Comparison of ENCODE assay signal across 12 cellular contexts in genomic region chr1:235651170-235651806, GRCh38. TPM values are rescaled to one million over a fixed set of nuclear protein-coding genes. Genes with fewer than 3 reads are reported as not detected.
DNase-seq lines count a peak whose midpoint lies in the region; ATAC-seq, FAIRE-seq and TF ChIP-seq lines count a peak whose summit lies in the region.
"Had no signal": no experiment of that assay in that cellular context is flagged by ENCODE, and none has a peak within 500 bp of the region (broad histone marks: within the 10 kb centered on the region; RNA-seq: fewer than 3 reads in every experiment).

No MANE protein-coding gene starts in this region.

- no peak overlapping the region for H3K9ac ChIP-seq in astrocyte (ENCODE audit: low read length)

- peaks cover 80% of the 10 kb centered on the region for H3K27me3 ChIP-seq in ACC112 (ENCODE audit: insufficient read depth, low read length)
- H3K27me3 ChIP-seq in astrocyte (ENCODE audit: insufficient read depth, low read length) = peaks cover 35% of the 10 kb centered on the region
- H3K27me3 ChIP-seq in brain microvascular endothelial cell (replicated peaks) = peaks cover 4% of the 10 kb centered on the region
- peaks cover 25 to 26% of the 10 kb centered on the region in 2 donors for H3K27me3 ChIP-seq in right atrium auricular region

- H3K27ac ChIP-seq in ACC112 (ENCODE audit: low read depth, low read length) (no peak overlapping the region), astrocyte (ENCODE audit: low read depth, low read length) (no peak overlapping the region), brain microvascular endothelial cell (no peak overlapping the region), right atrium auricular region (no peak overlapping the region)
- H3K27ac ChIP-seq: C4-2B, gastrocnemius medialis had no signal

- peaks cover 8% of the 10 kb centered on the region for H3K4me1 ChIP-seq in ACC112 (ENCODE audit: control insufficient read depth, insufficient read depth, low read length, unreplicated experiment)
- H3K4me1 ChIP-seq in astrocyte (ENCODE audit: insufficient read depth, low read length) = peaks cover 11% of the 10 kb centered on the region
- peaks cover 0 to 25% of the 10 kb centered on the region in 2 donors for H3K4me1 ChIP-seq in right atrium auricular region

- TF ChIP-seq CTCF in Calu3 (IDR thresholded peaks at IDR 0.05; ENCODE audit: unreplicated experiment) = no peak
- no peak for TF ChIP-seq CTCF in astrocyte (IDR thresholded peaks at IDR 0.05; ENCODE audit: insufficient read depth, low read depth, low read length)
- TF ChIP-seq CTCF in mesothelial cell of epicardium (IDR thresholded peaks at IDR 0.05; ENCODE audit: unreplicated experiment) = no peak
- no peak for TF ChIP-seq CTCF in brain microvascular endothelial cell (IDR thresholded peaks at IDR 0.05; ENCODE audit: low read depth, low read length, missing control alignments)
- TF ChIP-seq CTCF in right atrium auricular region (IDR thresholded peaks at IDR 0.05) = no peak

- intact Hi-C loops in Calu3 (cut with micrococcal nuclease; ENCODE audit: unreplicated experiment) = no loop called here

- no TSS peak for BruUV-seq in Calu3 (replicated peaks; lab: Mats Ljungman, UMichigan)

- peaks cover 9% of the 10 kb centered on the region for H3K4me1 Mint-ChIP-seq in Calu3 (ENCODE audit: low read depth, unreplicated experiment)
- peaks cover 3% of the 10 kb centered on the region for H3K4me1 Mint-ChIP-seq in astrocyte (ENCODE audit: low read depth, unreplicated experiment)
- peaks cover 15% of the 10 kb centered on the region for H3K4me1 Mint-ChIP-seq in mesothelial cell of epicardium

- H3K79me2 ChIP-seq in ACC112 (ENCODE audit: control insufficient read depth, insufficient read depth, low read length, unreplicated experiment) = no peaks in the 10 kb centered on the region
- H3K79me2 ChIP-seq in astrocyte (ENCODE audit: insufficient read depth, low read length) = no peaks in the 10 kb centered on the region

- peak overlapping the region; percentile 84 for H3K4me2 ChIP-seq in astrocyte (ENCODE audit: low read length)

- no peak for FAIRE-seq in astrocyte (lab: Jason Lieb, UNC)
- FAIRE-seq: K562 had no signal

- H3K4me3 ChIP-seq in ACC112 (ENCODE audit: low read depth, low read length) (peak overlapping the region; percentile 72; the same call in 1 of the 2 replicates), astrocyte (ENCODE audit: insufficient read depth, low read depth, low read length) (no peak overlapping the region), brain microvascular endothelial cell (ENCODE audit: low read depth, low read length) (no peak overlapping the region), right atrium auricular region (no peak overlapping the region)
- H3K4me3 ChIP-seq: K562 had no signal

- peaks cover 31% of the 10 kb centered on the region for H3K27me3 Mint-ChIP-seq in Calu3 (ENCODE audit: unreplicated experiment)
- H3K27me3 Mint-ChIP-seq in astrocyte (ENCODE audit: low read depth, unreplicated experiment) = peaks cover 41% of the 10 kb centered on the region
- peaks cover 73% of the 10 kb centered on the region for H3K27me3 Mint-ChIP-seq in mesothelial cell of epicardium (ENCODE audit: low read depth)

- H3K27ac Mint-ChIP-seq in Calu3 (ENCODE audit: unreplicated experiment) (peak overlapping the region; percentile 8), astrocyte (ENCODE audit: unreplicated experiment) (peak overlapping the region; percentile 20), mesothelial cell of epicardium (no peak overlapping the region)

- H3K9me3 ChIP-seq in astrocyte (ENCODE audit: insufficient read depth, low read depth, low read length) = peaks cover 4% of the 10 kb centered on the region
- peaks cover 0 to 7% of the 10 kb centered on the region in 2 donors for H3K9me3 ChIP-seq in right atrium auricular region
- H3K9me3 ChIP-seq: gastrocnemius medialis had no signal

- in situ Hi-C loops in brain microvascular endothelial cell (cut with HindIII; ENCODE audit: low pct_ligation_motif_present, low sequenced_read_pairs) = no loop called here

- H3K36me3 ChIP-seq in ACC112 (ENCODE audit: insufficient read depth, low read length) = no peaks in the 10 kb centered on the region
- H3K36me3 ChIP-seq in astrocyte (ENCODE audit: insufficient read depth, low read length) = no peaks in the 10 kb centered on the region
- no peaks in the 10 kb centered on the region for H3K36me3 ChIP-seq in brain microvascular endothelial cell (replicated peaks)
- no peaks in the 10 kb centered on the region for H3K36me3 ChIP-seq in right atrium auricular region
- H3K36me3 ChIP-seq: gastrocnemius medialis had no signal

- H3K4me3 Mint-ChIP-seq in Calu3 (ENCODE audit: low read depth, unreplicated experiment) = peak overlapping the region; percentile 81
- H3K4me3 Mint-ChIP-seq in astrocyte (ENCODE audit: unreplicated experiment) = peak overlapping the region; percentile 76
- H3K4me3 Mint-ChIP-seq in mesothelial cell of epicardium = peak overlapping the region; percentile 64

- no peak for DNase-seq in Calu3
- DNase-seq in astrocyte (ENCODE audit: low read depth) = no peak
- no peak for DNase-seq in mesothelial cell of epicardium (ENCODE audit: low spot score in 2 of 2, unreplicated experiment in 2 of 2)
- DNase-seq in brain microvascular endothelial cell = no peak
- no peak for DNase-seq in right atrium auricular region (ENCODE audit: low spot score)
- DNase-seq in HCEC 1CT = no peak
- DNase-seq: gastrocnemius medialis, NCI-H2107 had no signal

- H2AFZ ChIP-seq in ACC112 (ENCODE audit: low read length, unreplicated experiment) = no peak overlapping the region
- H2AFZ ChIP-seq in astrocyte (ENCODE audit: low read depth, low read length) = no peak overlapping the region

- H3K36me3 Mint-ChIP-seq in Calu3 (ENCODE audit: insufficient read depth, unreplicated experiment) (peaks cover 11% of the 10 kb centered on the region), astrocyte (ENCODE audit: low read depth, unreplicated experiment) (no peaks in the 10 kb centered on the region), mesothelial cell of epicardium (no peaks in the 10 kb centered on the region)

- CTCF ChIA-PET in Calu3 (lab: Charles Lee) = no interaction called here

- H3K9me3 Mint-ChIP-seq in Calu3 (ENCODE audit: low read depth, unreplicated experiment) (no peaks in the 10 kb centered on the region), astrocyte (ENCODE audit: unreplicated experiment) (peaks cover 9% of the 10 kb centered on the region), mesothelial cell of epicardium (no peaks in the 10 kb centered on the region)

- ATAC-seq in GM21381 (IDR thresholded peaks at IDR 0.05; ENCODE audit: unreplicated experiment) = no peak
- ATAC-seq: gastrocnemius medialis, K562 had no signal

- H4K20me1 ChIP-seq in astrocyte (ENCODE audit: insufficient read depth, low read length) = no peaks in the 10 kb centered on the region

RNA-seq across cellular contexts. Expression of gene GNG4, which starts 1.7 kb away (rescaled TPM):
- total RNA-seq in Calu3 (2022) (11.6 and 18.4 TPM in 2 replicates), astrocyte (2.6 and 3.8 TPM in 2 replicates), mesothelial cell of epicardium (2.6 to 3.2 TPM (median 2.9 TPM) in 3 replicates), right atrium auricular region (not detected)
- total RNA-seq: gastrocnemius medialis had no signal
